In genomic region chr18:3665187-3665586, GRCh38 we compare ENCODE assay signal across 1 cellular context.
TF ChIP-seq lines count a peak whose summit lies in the region.

No MANE protein-coding gene starts in this region.

TF ChIP-seq in GM23338, 12 proteins besides CTCF, POLR2A, EP300 and RAD21 (continued from another document):
- TF ChIP-seq ZNF462 (CRISPR knock-in tag; IDR thresholded peaks at IDR 0.05) (no peak), CREB1 (CRISPR knock-in tag; IDR thresholded peaks at IDR 0.05; ENCODE audit: low read depth) (no peak), ZNF331 (CRISPR knock-in tag; IDR thresholded peaks at IDR 0.05; ENCODE audit: low read depth) (no peak), STAT1 (IDR thresholded peaks at IDR 0.05; ENCODE audit: unreplicated experiment) (no peak), REST (IDR thresholded peaks at IDR 0.05; ENCODE audit: unreplicated experiment) (no peak), NANOG (IDR thresholded peaks at IDR 0.05; ENCODE audit: borderline replicate concordance) (no peak), POLR2AphosphoS5 (IDR thresholded peaks at IDR 0.05; ENCODE audit: low read depth) (no peak), JUNB (IDR thresholded peaks at IDR 0.05; ENCODE audit: unreplicated experiment) (no peak), ZNF114 (CRISPR knock-in tag; IDR thresholded peaks at IDR 0.05) (no peak)
TF ChIP-seq in GM23338: peak in this region for 0.
